Comparison of ENCODE assay signal across 19 cellular contexts in genomic region chrX:110965409-110965808, GRCh38.
DNase-seq lines count a peak whose midpoint lies in the region; ATAC-seq, FAIRE-seq and TF ChIP-seq lines count a peak whose summit lies in the region.
"Had no signal": no experiment of that assay in that cellular context is flagged by ENCODE, and none has a peak within 500 bp of the region (broad histone marks: within the 10 kb centered on the region; RNA-seq: fewer than 3 reads in every experiment).

No MANE protein-coding gene starts in this region.

- intact Hi-C loops in psoas muscle (cut with DNase I) (no loop called here), Right ventricle myocardium inferior (cut with DNase I) (no loop called here)

- H3K27me3 ChIP-seq in bronchial epithelial cell (ENCODE audit: control insufficient read depth, insufficient read depth, low read length) (no peaks in the 10 kb centered on the region), iPS-18a (ENCODE audit: control insufficient read depth, insufficient read depth, low read length) (no peaks in the 10 kb centered on the region), psoas muscle (ENCODE audit: insufficient read depth in 3 of 3, low read length in 2 of 3) (peaks cover 0 to 36% (median 0%) of the 10 kb centered on the region in 3 donors)

- peak; percentile 28 for DNase-seq in NCI-H1092 treated with DMSO at 0.1 percent for 48 hours (lab: John Stamatoyannopoulos, UW)
- no peak for DNase-seq in NCI-H1092 (lab: John Stamatoyannopoulos, UW)
- DNase-seq in bronchial epithelial cell (ENCODE audit: low read depth) = peak; percentile 15
- DNase-seq in psoas muscle = no peak
- no peak for DNase-seq in Right ventricle myocardium inferior (ENCODE audit: missing footprints)
- DNase-seq: 8988T; Karpas-422; NCI-H1694; NCI-H2107; NCI-H226; NCI-H526 treated with DMSO at 0.1 percent for 48 hours; NK-92 treated with Interleukin-12 subunit alpha and Interleukin-12 subunit beta, amount 100 ng/mL, for 24 hours; OCI-M1 had no signal

- H3K4me3 Mint-ChIP-seq in stimulated activated memory B cell treated with anti-CD40 and anti-IgM and Interleukin-4, amounts not matched to agents 10 μg/mL and 1 μg/mL and 100 μg/mL, for 72 hours = no peak overlapping the region

- no peak for TF ChIP-seq CTCF in bronchial epithelial cell (IDR thresholded peaks at IDR 0.05; ENCODE audit: insufficient read depth, low read length, severe bottlenecking)
- no peak for TF ChIP-seq CTCF in psoas muscle (IDR thresholded peaks at IDR 0.05)

- H3K36me3 ChIP-seq in bronchial epithelial cell (ENCODE audit: control insufficient read depth, insufficient read depth, low read length) = no peaks in the 10 kb centered on the region
- no peaks in the 10 kb centered on the region for H3K36me3 ChIP-seq in iPS-18a (ENCODE audit: control insufficient read depth, low read depth, low read length)
- no peaks in the 10 kb centered on the region for H3K36me3 ChIP-seq in psoas muscle (ENCODE audit: insufficient read depth in 1 of 2, low read depth in 1 of 2)
- H3K36me3 ChIP-seq: BLaER1 treated with 17β-estradiol and CSF1 and Interleukin-3, amounts not matched to agents 10 nM and 100 nM had no signal

- ATAC-seq in psoas muscle (no peak), HG03025 (IDR thresholded peaks at IDR 0.05; ENCODE audit: low FRiP score, unreplicated experiment) (no peak), Right ventricle myocardium inferior (no peak)
- ATAC-seq in stimulated activated memory B cell treated with anti-CD40 and anti-IgM and Interleukin-4, amounts not matched to agents 10 μg/mL and 1 μg/mL and 100 μg/mL, for 72 hours = no peak

- no peaks in the 10 kb centered on the region for H3K9me3 Mint-ChIP-seq in stimulated activated memory B cell treated with anti-CD40 and anti-IgM and Interleukin-4, amounts not matched to agents 10 μg/mL and 1 μg/mL and 100 μg/mL, for 72 hours

- H3K9me3 ChIP-seq in iPS-18a (ENCODE audit: control insufficient read depth, low read depth, low read length) (no peaks in the 10 kb centered on the region), psoas muscle (no peaks in the 10 kb centered on the region)

- H3K27me3 Mint-ChIP-seq in stimulated activated memory B cell treated with anti-CD40 and anti-IgM and Interleukin-4, amounts not matched to agents 10 μg/mL and 1 μg/mL and 100 μg/mL, for 72 hours = no peaks in the 10 kb centered on the region

- H3K36me3 Mint-ChIP-seq in stimulated activated memory B cell treated with anti-CD40 and anti-IgM and Interleukin-4, amounts not matched to agents 10 μg/mL and 1 μg/mL and 100 μg/mL, for 72 hours = no peaks in the 10 kb centered on the region

- H3K4me1 Mint-ChIP-seq in stimulated activated memory B cell treated with anti-CD40 and anti-IgM and Interleukin-4, amounts not matched to agents 10 μg/mL and 1 μg/mL and 100 μg/mL, for 72 hours = no peaks in the 10 kb centered on the region

- no peak overlapping the region for H3K27ac Mint-ChIP-seq in stimulated activated memory B cell treated with anti-CD40 and anti-IgM and Interleukin-4, amounts not matched to agents 10 μg/mL and 1 μg/mL and 100 μg/mL, for 72 hours

- no peak for FAIRE-seq in bronchial epithelial cell (lab: Jason Lieb, UNC)
- FAIRE-seq: H54 had no signal

- H3K27ac ChIP-seq in iPS-18a (ENCODE audit: low read length) (peak overlapping the region; percentile 5), psoas muscle (no peak overlapping the region)
- H3K27ac ChIP-seq: BLaER1 treated with 17β-estradiol and CSF1 and Interleukin-3, amounts not matched to agents 10 nM and 100 nM; RWPE1 had no signal

- H3K4me3 ChIP-seq in bronchial epithelial cell (ENCODE audit: low read depth, low read length) (no peak overlapping the region), iPS-18a (ENCODE audit: low read length) (no peak overlapping the region), psoas muscle (no peak overlapping the region)
- H3K4me3 ChIP-seq: BLaER1 treated with 17β-estradiol and CSF1 and Interleukin-3, amounts not matched to agents 10 nM and 100 nM had no signal

- H3K4me1 ChIP-seq in iPS-18a (ENCODE audit: control insufficient read depth, low read depth, low read length) (peaks cover 46% of the 10 kb centered on the region), psoas muscle (no peaks in the 10 kb centered on the region)
- H3K4me1 ChIP-seq: BLaER1 treated with 17β-estradiol and CSF1 and Interleukin-3, amounts not matched to agents 10 nM and 100 nM had no signal

- H3K9ac ChIP-seq in iPS-18a (ENCODE audit: low read length) = no peak overlapping the region
- H3K9ac ChIP-seq: BLaER1 treated with 17β-estradiol and CSF1 and Interleukin-3, amounts not matched to agents 10 nM and 100 nM had no signal

Comparison
In these comparisons a context has a peak if more than half of its experiments do, and no peak if none do; other contexts are left out.
1. DNase-seq: peak in NCI-H1092 treated with DMSO at 0.1 percent for 48 hours (single experiment) and bronchial epithelial cell (single experiment); none in NCI-H1092 (single experiment), psoas muscle (0 of 2) and Right ventricle myocardium inferior (single experiment).